22 cellular contexts compared by ENCODE assay signal in the genomic region with DNA sequence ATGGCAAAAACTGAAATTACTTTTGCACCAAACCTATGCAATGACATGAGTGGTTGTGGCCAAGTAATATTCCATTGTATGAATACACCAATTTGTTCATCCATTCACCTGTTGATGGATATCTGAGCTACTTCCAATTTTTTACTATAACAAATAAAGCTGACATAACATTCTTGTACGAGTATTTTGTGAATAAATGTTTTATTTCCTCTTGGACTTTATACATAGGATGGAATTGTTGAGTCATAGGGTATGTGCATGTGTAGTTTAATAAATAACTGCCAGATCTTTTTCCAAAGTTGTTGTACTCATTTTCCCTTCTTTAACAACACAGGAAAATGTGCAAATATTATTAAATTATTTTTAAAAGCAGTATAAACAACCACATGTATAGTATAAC.
"Had no signal": no experiment of that assay in that cellular context is flagged by ENCODE, and none has a peak within 500 bp of the region (broad histone marks: within the 10 kb centered on the region; RNA-seq: fewer than 3 reads in every experiment).

No MANE protein-coding gene starts in this region.

- H3K4me3 ChIP-seq: breast epithelium, coronary artery, mucosa of descending colon, thoracic aorta, upper lobe of left lung had no signal

- DNase-seq: activated B cell treated with CpG ODN at 0.5 μM for 24 hours; activated CD4-positive, alpha-beta T cell treated with anti-CD3 and anti-CD28 coated beads for 36 hours; activated CD4-positive, alpha-beta T cell treated with anti-CD3 and anti-CD28 coated beads, Interleukin-2, amount 50 U/mL, for 4 hours; activated CD8-positive, alpha-beta memory T cell treated with anti-CD3 and anti-CD28 coated beads for 24 hours; activated CD8-positive, alpha-beta memory T cell treated with anti-CD3 and anti-CD28 coated beads, Interleukin-2, amount 50 U/mL, for 4 hours; activated naive CD4-positive, alpha-beta T cell treated with Interleukin-2 at 50 U/mL for 16 hours; activated naive CD8-positive, alpha-beta T cell treated with anti-CD3 and anti-CD28 coated beads, Interleukin-2, amount 10 ng/mL, durations not matched to agents 7 days and 5 days; activated T-cell treated with anti-CD3 and anti-CD28 coated beads, Interleukin-2, amount 50 U/mL, for 48 hours; amniotic stem cell; erythroblast; hippocampal formation; left cardiac atrium; mucosa of descending colon; nucleus accumbens; stimulated activated CD4-positive, alpha-beta T cell treated with anti-CD3 and anti-CD28 coated beads, Interleukin-4, amount 100 ng/mL, for 24 hours; stimulated activated naive CD4-positive, alpha-beta T cell treated with Interleukin-2 at 50 U/mL for 16 hours; SW 1271; T-helper 17 cell; upper lobe of left lung had no signal

- H3K36me3 ChIP-seq: breast epithelium, thoracic aorta, upper lobe of left lung had no signal

- H3K27me3 ChIP-seq: breast epithelium, upper lobe of left lung had no signal

- H3K9me3 ChIP-seq: breast epithelium, mucosa of descending colon, thoracic aorta, upper lobe of left lung had no signal

- ATAC-seq: activated CD4-positive, alpha-beta T cell treated with anti-CD3 and anti-CD28 coated beads for 36 hours; mucosa of descending colon; T-helper 17 cell had no signal

- H3K27ac ChIP-seq: breast epithelium, coronary artery, thoracic aorta had no signal
